ENCODE assay signal across 16 cellular contexts in the genomic region with DNA sequence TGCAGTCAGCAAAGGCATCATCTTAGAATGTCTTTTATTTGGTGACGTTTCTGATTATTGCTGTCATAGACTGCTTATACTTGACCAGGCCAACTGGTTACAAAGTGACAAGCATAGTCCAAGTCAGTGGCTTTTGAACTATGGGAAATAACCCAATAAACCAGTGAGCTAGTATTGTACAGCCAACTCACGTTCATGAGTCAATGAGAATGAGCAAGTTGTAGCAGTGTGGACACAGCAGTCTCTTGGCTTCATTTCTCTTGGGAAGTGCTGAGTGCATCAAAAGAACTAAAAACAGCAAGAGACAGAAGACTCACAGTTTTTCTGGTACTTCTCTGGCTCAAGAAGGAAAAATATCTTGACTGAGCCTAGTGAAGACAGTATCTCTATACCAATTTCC.
"Had no signal": no experiment of that assay in that cellular context is flagged by ENCODE, and none has a peak within 500 bp of the region (broad histone marks: within the 10 kb centered on the region; RNA-seq: fewer than 3 reads in every experiment).

No MANE protein-coding gene starts in this region.

- ATAC-seq: activated CD4-positive, alpha-beta T cell treated with anti-CD3 and anti-CD28 coated beads for 36 hours; heart right ventricle; left ventricle myocardium superior; natural killer cell treated with Interleukin-12 subunit alpha and Interleukin-12 subunit beta and Interleukin-15 and Interleukin-18, amount 100 ng/mL, for 72 hours; stimulated activated naive CD8-positive, alpha-beta T cell treated with anti-CD3 and anti-CD28 coated beads, Interleukin-15, Interleukin-2, amounts not matched to agents 100 U/mL and 50 U/mL, for 24 hours had no signal

- H3K4me3 ChIP-seq: coronary artery, heart right ventricle, right atrium auricular region had no signal

- H3K27ac Mint-ChIP-seq: activated CD4-positive, alpha-beta T cell treated with anti-CD3 and anti-CD28 coated beads for 36 hours; activated naive CD8-positive, alpha-beta T cell; natural killer cell treated with Interleukin-12 subunit alpha and Interleukin-12 subunit beta and Interleukin-15 and Interleukin-18, amount 100 ng/mL, for 72 hours; type B pancreatic cell had no signal

- DNase-seq: activated CD4-positive, alpha-beta T cell treated with anti-CD3 and anti-CD28 coated beads for 36 hours; activated CD4-positive, alpha-beta T cell treated with anti-CD3 and anti-CD28 coated beads, Interleukin-2, amount 50 U/mL, for 48 hours; activated T-cell treated with anti-CD3 and anti-CD28 coated beads for 4 hours; central memory CD4-positive, alpha-beta T cell; erythroblast; heart right ventricle; kidney glomerular epithelial cell; left ventricle myocardium superior; posterior cingulate gyrus; stimulated activated naive CD8-positive, alpha-beta T cell treated with anti-CD3 and anti-CD28 coated beads, Interleukin-15, Interleukin-2, amounts not matched to agents 100 U/mL and 50 U/mL, for 24 hours had no signal

- H3K9me3 ChIP-seq: heart right ventricle, neutrophil, right atrium auricular region had no signal

- H3K27ac ChIP-seq: coronary artery, heart right ventricle, neutrophil, right atrium auricular region had no signal

- H3K4me3 Mint-ChIP-seq: activated CD4-positive, alpha-beta T cell treated with anti-CD3 and anti-CD28 coated beads for 36 hours; activated naive CD8-positive, alpha-beta T cell; natural killer cell treated with Interleukin-12 subunit alpha and Interleukin-12 subunit beta and Interleukin-15 and Interleukin-18, amount 100 ng/mL, for 72 hours; type B pancreatic cell had no signal

- H3K27me3 ChIP-seq: heart right ventricle, neutrophil, right atrium auricular region had no signal

- H3K4me1 Mint-ChIP-seq: activated CD4-positive, alpha-beta T cell treated with anti-CD3 and anti-CD28 coated beads for 36 hours had no signal

- H3K9me3 Mint-ChIP-seq: natural killer cell treated with Interleukin-12 subunit alpha and Interleukin-12 subunit beta and Interleukin-15 and Interleukin-18, amount 100 ng/mL, for 72 hours had no signal

- H3K27me3 Mint-ChIP-seq: activated CD4-positive, alpha-beta T cell treated with anti-CD3 and anti-CD28 coated beads for 36 hours; activated naive CD8-positive, alpha-beta T cell; natural killer cell treated with Interleukin-12 subunit alpha and Interleukin-12 subunit beta and Interleukin-15 and Interleukin-18, amount 100 ng/mL, for 72 hours; type B pancreatic cell had no signal
